1 cellular context compared by ENCODE assay signal in the genomic region with DNA sequence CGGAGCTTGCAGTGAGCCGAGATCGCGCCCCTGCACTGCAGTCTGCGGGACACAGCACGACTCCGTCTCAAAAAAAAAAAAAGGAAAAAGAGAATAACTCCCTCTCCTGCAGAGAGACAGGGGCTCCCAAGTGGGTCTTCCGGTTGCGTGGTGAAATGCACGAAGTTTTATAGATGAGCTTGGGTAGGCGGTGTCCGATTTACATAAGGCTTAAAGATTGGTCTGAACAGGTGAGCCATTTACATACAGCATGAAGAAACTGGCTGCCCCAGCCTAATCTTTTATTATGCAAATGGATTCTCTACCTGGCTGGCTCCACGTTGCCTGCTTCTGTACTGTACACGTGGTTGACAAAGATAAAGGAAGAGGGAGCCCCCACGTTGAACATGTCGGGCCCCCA.
TF ChIP-seq lines count a peak whose summit lies in the region.

No MANE protein-coding gene starts in this region.

TF ChIP-seq in H1, 55 proteins besides CTCF, POLR2A, EP300 and RAD21 (continued from another document):
- TF ChIP-seq CHD1 (IDR thresholded peaks at IDR 0.05; ENCODE audit: low read depth, low read length) (no peak), SRF (IDR thresholded peaks at IDR 0.05; ENCODE audit: low read depth, low read length) (no peak), SP1 (IDR thresholded peaks at IDR 0.05; ENCODE audit: low read depth, low read length) (peak; percentile 34; the same call in 1 of the 2 replicates), SIX5 (IDR thresholded peaks at IDR 0.05; ENCODE audit: low read depth, low read length) (no peak), TCF12 (IDR thresholded peaks at IDR 0.05; ENCODE audit: low read depth, low read length) (0 out of 2 replicates have a peak, but pooled peaks have one; percentile 30)
TF ChIP-seq in H1: peak in this region for 10.
